1 cellular context compared by ENCODE assay signal in genomic region chr17:38577645-38578173, GRCh38.
A peak's percentile ranks its signal among the peaks of the same experiment; 100 is the strongest.
TF ChIP-seq lines count a peak whose summit lies in the region.

No MANE protein-coding gene starts in this region.

TF ChIP-seq in WTC11, 78 proteins besides CTCF, POLR2A, EP300 and RAD21:
- no peak for TF ChIP-seq PRDM15 (CRISPR knock-in tag; IDR thresholded peaks at IDR 0.05)
- TF ChIP-seq, protein P1, sequence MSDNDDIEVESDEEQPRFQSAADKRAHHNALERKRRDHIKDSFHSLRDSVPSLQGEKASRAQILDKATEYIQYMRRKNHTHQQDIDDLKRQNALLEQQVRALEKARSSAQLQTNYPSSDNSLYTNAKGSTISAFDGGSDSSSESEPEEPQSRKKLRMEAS (CRISPR knock-in tag; IDR thresholded peaks at IDR 0.05): 0 out of 2 replicates have a peak, but pooled peaks have one; percentile 23
